8 cellular contexts compared by ENCODE assay signal in genomic region chr12:79547735-79548347, GRCh38.
DNase-seq lines count a peak whose midpoint lies in the region; ATAC-seq, FAIRE-seq and TF ChIP-seq lines count a peak whose summit lies in the region.

No MANE protein-coding gene starts in this region.

- peak overlapping the region; percentile 53 for H3K4me2 ChIP-seq in astrocyte (ENCODE audit: low read length)

- TF ChIP-seq CTCF in GM06990 (IDR thresholded peaks at IDR 0.05; ENCODE audit: insufficient read depth, low read length, poor library complexity, severe bottlenecking) = peak; percentile 78
- TF ChIP-seq CTCF in astrocyte (IDR thresholded peaks at IDR 0.05; ENCODE audit: insufficient read depth, low read depth, low read length) = peak; percentile 83

- H3K9ac ChIP-seq in astrocyte (ENCODE audit: low read length) = peak overlapping the region; percentile 61

- H3K27me3 Mint-ChIP-seq in astrocyte (ENCODE audit: low read depth, unreplicated experiment) = no peaks in the 10 kb centered on the region
- peaks cover 7% of the 10 kb centered on the region for H3K27me3 Mint-ChIP-seq in activated T-helper 17 cell treated with anti-CD3 and anti-CD28 coated beads, Interleukin-2, amount 50 U/mL, for 72 hours

- H4K20me1 ChIP-seq in astrocyte (ENCODE audit: insufficient read depth, low read length) = no peaks in the 10 kb centered on the region

- H3K4me1 Mint-ChIP-seq in astrocyte (ENCODE audit: low read depth, unreplicated experiment) = peaks cover 60% of the 10 kb centered on the region
- no peaks in the 10 kb centered on the region for H3K4me1 Mint-ChIP-seq in activated T-helper 17 cell treated with anti-CD3 and anti-CD28 coated beads, Interleukin-2, amount 50 U/mL, for 72 hours

- peak overlapping the region; percentile 36 for H3K4me3 Mint-ChIP-seq in astrocyte (ENCODE audit: unreplicated experiment)
- no peak overlapping the region for H3K4me3 Mint-ChIP-seq in activated T-helper 17 cell treated with anti-CD3 and anti-CD28 coated beads, Interleukin-2, amount 50 U/mL, for 72 hours

- H3K79me2 ChIP-seq in astrocyte (ENCODE audit: insufficient read depth, low read length) = no peaks in the 10 kb centered on the region

- DNase-seq in AG08396 (ENCODE audit: low spot score) = peak; percentile 66
- no peak for DNase-seq in GM06990 (ENCODE audit: extremely low read depth, insufficient read length)
- DNase-seq in NCI-H2029 treated with DMSO at 0.1 percent for 48 hours (lab: John Stamatoyannopoulos, UW) = peak; percentile 63
- peak; percentile 60 for DNase-seq in astrocyte (ENCODE audit: low read depth)
- peak; percentile 3 to 37 for DNase-seq in hippocampal formation (lab: John Stamatoyannopoulos, UW)
- peak; percentile 54 for DNase-seq in small intestine

- H3K36me3 ChIP-seq in GM06990 (ENCODE audit: control insufficient read depth, insufficient read depth, low read length) = no peaks in the 10 kb centered on the region
- peaks cover 8% of the 10 kb centered on the region for H3K36me3 ChIP-seq in astrocyte (ENCODE audit: insufficient read depth, low read length)
- H3K36me3 ChIP-seq in small intestine (ENCODE audit: control insufficient read depth in 2 of 2, insufficient read depth in 2 of 2, low read length in 2 of 2) = no peaks in the 10 kb centered on the region

- H3K27ac Mint-ChIP-seq in astrocyte (ENCODE audit: unreplicated experiment) = peak overlapping the region; percentile 97
- no peak overlapping the region for H3K27ac Mint-ChIP-seq in activated T-helper 17 cell treated with anti-CD3 and anti-CD28 coated beads, Interleukin-2, amount 50 U/mL, for 72 hours

- H3K27ac ChIP-seq in astrocyte (ENCODE audit: low read depth, low read length) (peak overlapping the region; percentile 85), small intestine (ENCODE audit: low read depth in 1 of 2, low read length in 1 of 2) (peak overlapping the region; percentile 42 to 52)

- H3K4me3 ChIP-seq in GM06990 (replicated peaks; ENCODE audit: low read depth, low read length) (no peak overlapping the region), astrocyte (ENCODE audit: insufficient read depth, low read depth, low read length) (no peak overlapping the region), small intestine (ENCODE audit: low read depth in 1 of 2, low read length in 2 of 2) (no peak overlapping the region)

- H3K4me1 ChIP-seq in astrocyte (ENCODE audit: insufficient read depth, low read length) (peaks cover 43% of the 10 kb centered on the region), small intestine (ENCODE audit: control insufficient read depth in 2 of 2, insufficient read depth in 1 of 2, low read depth in 1 of 2, low read length in 1 of 2) (no peaks in the 10 kb centered on the region)

- FAIRE-seq in astrocyte (lab: Jason Lieb, UNC) (peak; percentile 5), small intestine (lab: Jason Lieb, UNC) (no peak)

- H3K9me3 ChIP-seq in astrocyte (ENCODE audit: insufficient read depth, low read depth, low read length) (no peaks in the 10 kb centered on the region), small intestine (ENCODE audit: control insufficient read depth, low read depth) (no peaks in the 10 kb centered on the region)

- H2AFZ ChIP-seq in astrocyte (ENCODE audit: low read depth, low read length) = no peak overlapping the region

- ATAC-seq in HG02678 (IDR thresholded peaks at IDR 0.05; ENCODE audit: unreplicated experiment) = peak; percentile 76
- ATAC-seq in activated T-helper 17 cell treated with anti-CD3 and anti-CD28 coated beads, Interleukin-2, amount 50 U/mL, for 72 hours (replicated peaks) = no peak

- H3K27me3 ChIP-seq in GM06990 (replicated peaks; ENCODE audit: control insufficient read depth, insufficient read depth, low read length) (no peaks in the 10 kb centered on the region), astrocyte (ENCODE audit: insufficient read depth, low read length) (no peaks in the 10 kb centered on the region), small intestine (ENCODE audit: control insufficient read depth in 2 of 2, insufficient read depth in 2 of 2, low read length in 2 of 2) (no peaks in the 10 kb centered on the region)

- 21 to 24% (median 23%) methylated on average over 5 of the region's 5 CpGs for WGBS in small intestine, 3 donors

- H3K9me3 Mint-ChIP-seq in astrocyte (ENCODE audit: unreplicated experiment) = peaks cover 11% of the 10 kb centered on the region
- no peaks in the 10 kb centered on the region for H3K9me3 Mint-ChIP-seq in activated T-helper 17 cell treated with anti-CD3 and anti-CD28 coated beads, Interleukin-2, amount 50 U/mL, for 72 hours

- H3K36me3 Mint-ChIP-seq in astrocyte (ENCODE audit: low read depth, unreplicated experiment) = peaks cover 18% of the 10 kb centered on the region
- H3K36me3 Mint-ChIP-seq in activated T-helper 17 cell treated with anti-CD3 and anti-CD28 coated beads, Interleukin-2, amount 50 U/mL, for 72 hours (ENCODE audit: low read depth) = no peaks in the 10 kb centered on the region
